Comparison of ENCODE assay signal across 36 cellular contexts in the genomic region with DNA sequence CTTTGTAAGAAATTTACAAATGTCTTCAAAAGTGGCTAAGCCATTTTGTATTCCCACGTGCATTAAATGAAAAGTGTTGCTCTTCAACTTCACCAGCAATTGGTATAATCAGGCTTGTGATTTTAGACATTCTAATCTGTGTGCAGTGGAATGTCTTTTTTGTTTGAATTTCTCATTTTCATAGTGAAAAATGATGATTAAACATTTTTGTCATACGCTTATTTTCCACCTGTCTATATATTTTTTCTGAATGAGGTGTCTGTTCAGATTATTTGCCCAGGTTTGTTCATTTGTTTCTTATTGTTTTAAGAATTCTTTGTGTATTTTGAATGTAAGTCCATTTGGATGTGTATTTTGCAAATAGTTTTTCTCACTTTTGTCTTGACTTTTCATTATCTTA.
"Had no signal": no experiment of that assay in that cellular context is flagged by ENCODE, and none has a peak within 500 bp of the region (broad histone marks: within the 10 kb centered on the region; RNA-seq: fewer than 3 reads in every experiment).

No MANE protein-coding gene starts in this region.

- H3K4me3 Mint-ChIP-seq: activated B cell treated with CpG ODN at 0.5 μM for 24 hours; activated CD4-positive, alpha-beta memory T cell treated with anti-CD3 and anti-CD28 coated beads for 36 hours; activated CD4-positive, alpha-beta T cell treated with anti-CD3 and anti-CD28 coated beads, Interleukin-2, amount 10 ng/mL, durations not matched to agents 24 days and 14 days; activated CD8-positive, alpha-beta T cell treated with anti-CD3 and anti-CD28 coated beads for 36 hours; activated naive CD4-positive, alpha-beta T cell treated with anti-CD3 and anti-CD28 coated beads for 36 hours; activated naive CD8-positive, alpha-beta T cell treated with anti-CD3 and anti-CD28 coated beads for 36 hours; activated T-cell treated with anti-CD3 and anti-CD28 coated beads, Interleukin-2, amount 50 U/mL, for 4 hours; activated T-cell treated with anti-CD3 and anti-CD28 coated beads, Interleukin-2, amount 50 U/mL, for 72 hours; activated T-helper 1 cell treated with anti-CD3 and anti-CD28 coated beads, Interleukin-12 subunit alpha, Interleukin-12 subunit beta, Interleukin-2, Interleukin-4 antibody, amounts not matched to agents 30 ng/mL and 10 ng/mL and 1 ng/mL, durations not matched to agents 14 hours and 24 hours and 36 hours; activated T-helper 17 cell treated with anti-CD3 and anti-CD28 coated beads, Interleukin-2, amount 50 U/mL, for 72 hours; T-helper 1 cell treated with Interleukin-12 subunit alpha and Interleukin-12 subunit beta and Interleukin-4 antibody, amounts not matched to agents 30 μg/mL and 1 μg/mL, for 36 hours; T-helper 2 cell treated with Interferon-gamma antibody and Interleukin-4, amounts not matched to agents 5 μg/mL and 100 μg/mL, for 36 hours had no signal

- H3K4me3 ChIP-seq: adrenal gland, body of pancreas, breast epithelium had no signal

- H3K36me3 Mint-ChIP-seq: activated CD4-positive, alpha-beta memory T cell treated with anti-CD3 and anti-CD28 coated beads for 36 hours; activated naive CD4-positive, alpha-beta T cell treated with anti-CD3 and anti-CD28 coated beads, Interleukin-2, amount 50 U/mL, for 72 hours; activated naive CD8-positive, alpha-beta T cell treated with anti-CD3 and anti-CD28 coated beads for 36 hours had no signal

- H3K27ac ChIP-seq: adrenal gland, body of pancreas, brain microvascular endothelial cell, breast epithelium, VCaP had no signal

- H3K36me3 ChIP-seq: adrenal gland, brain microvascular endothelial cell, breast epithelium had no signal

- H3K27me3 ChIP-seq: adrenal gland, body of pancreas, brain microvascular endothelial cell, breast epithelium had no signal

- H3K4me1 ChIP-seq: adrenal gland, body of pancreas, breast epithelium had no signal

- ATAC-seq: activated CD8-positive, alpha-beta T cell treated with anti-CD3 and anti-CD28 coated beads for 36 hours; activated naive CD4-positive, alpha-beta T cell treated with anti-CD3 and anti-CD28 coated beads, Interleukin-2, amount 50 U/mL, for 72 hours; activated T-cell treated with anti-CD3 and anti-CD28 coated beads, Interleukin-2, amount 50 U/mL, for 4 hours; activated T-cell treated with anti-CD3 and anti-CD28 coated beads, Interleukin-2, amount 50 U/mL, for 72 hours; activated T-helper 17 cell treated with anti-CD3 and anti-CD28 coated beads, Interleukin-2, amount 50 U/mL, for 72 hours; body of pancreas had no signal

- H3K9me3 ChIP-seq: adrenal gland, body of pancreas, breast epithelium had no signal

- H3K27me3 Mint-ChIP-seq: activated B cell treated with CpG ODN at 0.5 μM for 24 hours; activated CD4-positive, alpha-beta memory T cell treated with anti-CD3 and anti-CD28 coated beads for 36 hours; activated CD4-positive, alpha-beta T cell treated with anti-CD3 and anti-CD28 coated beads, Interleukin-2, amount 10 ng/mL, durations not matched to agents 24 days and 14 days; activated CD8-positive, alpha-beta T cell treated with anti-CD3 and anti-CD28 coated beads for 36 hours; activated naive CD8-positive, alpha-beta T cell treated with anti-CD3 and anti-CD28 coated beads for 36 hours; activated T-helper 17 cell treated with anti-CD3 and anti-CD28 coated beads, Interleukin-2, amount 50 U/mL, for 72 hours had no signal

- H3K9me3 Mint-ChIP-seq: activated CD4-positive, alpha-beta memory T cell treated with anti-CD3 and anti-CD28 coated beads for 36 hours; activated CD4-positive, alpha-beta T cell treated with anti-CD3 and anti-CD28 coated beads, Interleukin-2, amount 10 ng/mL, durations not matched to agents 24 days and 14 days; activated naive CD8-positive, alpha-beta T cell treated with anti-CD3 and anti-CD28 coated beads for 36 hours; activated T-helper 1 cell treated with anti-CD3 and anti-CD28 coated beads, Interleukin-12 subunit alpha, Interleukin-12 subunit beta, Interleukin-2, Interleukin-4 antibody, amounts not matched to agents 30 ng/mL and 10 ng/mL and 1 ng/mL, durations not matched to agents 14 hours and 24 hours and 36 hours; T-helper 1 cell treated with Interleukin-12 subunit alpha and Interleukin-12 subunit beta and Interleukin-4 antibody, amounts not matched to agents 30 μg/mL and 1 μg/mL, for 36 hours had no signal

- DNase-seq: activated B cell treated with CpG ODN at 0.5 μM for 24 hours; activated CD4-positive, alpha-beta memory T cell treated with anti-CD3 and anti-CD28 coated beads for 36 hours; activated CD4-positive, alpha-beta T cell treated with anti-CD3 and anti-CD28 coated beads for 4 hours; activated CD4-positive, alpha-beta T cell treated with anti-CD3 and anti-CD28 coated beads, Interleukin-2, amount 10 ng/mL, durations not matched to agents 24 days and 14 days; activated CD4-positive, alpha-beta T cell treated with anti-CD3 and anti-CD28 coated beads, Interleukin-2, amount 50 U/mL, for 1 hour; activated CD4-positive, alpha-beta T cell treated with anti-CD3 and anti-CD28 coated beads, Interleukin-2, amount 50 U/mL, for 4 hours; activated CD4-positive, CD25-positive, alpha-beta regulatory T cell treated with anti-CD3 and anti-CD28 coated beads, Interleukin-2, amount 50 U/mL, for 72 hours; activated CD8-positive, alpha-beta memory T cell treated with anti-CD3 and anti-CD28 coated beads, Interleukin-2, amount 50 U/mL, for 4 hours; activated CD8-positive, alpha-beta T cell treated with anti-CD3 and anti-CD28 coated beads for 36 hours; activated effector memory CD4-positive, alpha-beta T cell treated with anti-CD3 and anti-CD28 coated beads, Interleukin-2, amount 50 U/mL, for 16 hours; activated gamma-delta T cell treated with Interleukin-2 at 50 U/mL for 16 hours; activated naive CD4-positive, alpha-beta T cell; activated naive CD4-positive, alpha-beta T cell treated with anti-CD3 and anti-CD28 coated beads for 36 hours; activated naive CD4-positive, alpha-beta T cell treated with anti-CD3 and anti-CD28 coated beads, Interleukin-2, amount 50 U/mL, for 16 hours; activated naive CD8-positive, alpha-beta T cell treated with anti-CD3 and anti-CD28 coated beads for 36 hours; activated T-cell treated with anti-CD3 and anti-CD28 coated beads for 4 hours; activated T-cell treated with anti-CD3 and anti-CD28 coated beads, Interleukin-2, amount 50 U/mL, for 1 hour; activated T-cell treated with anti-CD3 and anti-CD28 coated beads, Interleukin-2, amount 50 U/mL, for 4 hours; activated T-cell treated with anti-CD3 and anti-CD28 coated beads, Interleukin-2, amount 50 U/mL, for 72 hours; adrenal gland; amniotic stem cell; aorta; body of pancreas; brain microvascular endothelial cell; central memory CD4-positive, alpha-beta T cell; T-helper 2 cell; T-helper 9 cell had no signal

- H3K4me1 Mint-ChIP-seq: activated B cell treated with CpG ODN at 0.5 μM for 24 hours; activated CD4-positive, alpha-beta T cell treated with anti-CD3 and anti-CD28 coated beads, Interleukin-2, amount 10 ng/mL, durations not matched to agents 24 days and 14 days; activated naive CD8-positive, alpha-beta T cell treated with anti-CD3 and anti-CD28 coated beads for 36 hours; activated T-helper 17 cell treated with anti-CD3 and anti-CD28 coated beads, Interleukin-2, amount 50 U/mL, for 72 hours had no signal

- FAIRE-seq: astrocyte, TTC549 had no signal

- H3K27ac Mint-ChIP-seq: activated B cell treated with CpG ODN at 0.5 μM for 24 hours; activated CD4-positive, alpha-beta memory T cell treated with anti-CD3 and anti-CD28 coated beads for 36 hours; activated CD4-positive, alpha-beta T cell treated with anti-CD3 and anti-CD28 coated beads, Interleukin-2, amount 10 ng/mL, durations not matched to agents 24 days and 14 days; activated CD8-positive, alpha-beta T cell treated with anti-CD3 and anti-CD28 coated beads for 36 hours; activated naive CD4-positive, alpha-beta T cell treated with anti-CD3 and anti-CD28 coated beads for 36 hours; activated naive CD4-positive, alpha-beta T cell treated with anti-CD3 and anti-CD28 coated beads, Interleukin-2, amount 50 U/mL, for 72 hours; activated naive CD8-positive, alpha-beta T cell treated with anti-CD3 and anti-CD28 coated beads for 36 hours; activated T-cell treated with anti-CD3 and anti-CD28 coated beads, Interleukin-2, amount 50 U/mL, for 72 hours; activated T-helper 1 cell treated with anti-CD3 and anti-CD28 coated beads, Interleukin-12 subunit alpha, Interleukin-12 subunit beta, Interleukin-2, Interleukin-4 antibody, amounts not matched to agents 30 ng/mL and 10 ng/mL and 1 ng/mL, durations not matched to agents 14 hours and 24 hours and 36 hours; activated T-helper 17 cell treated with anti-CD3 and anti-CD28 coated beads, Interleukin-2, amount 50 U/mL, for 72 hours; T-helper 1 cell treated with Interleukin-12 subunit alpha and Interleukin-12 subunit beta and Interleukin-4 antibody, amounts not matched to agents 30 μg/mL and 1 μg/mL, for 36 hours; T-helper 2 cell treated with Interferon-gamma antibody and Interleukin-4, amounts not matched to agents 5 μg/mL and 100 μg/mL, for 36 hours had no signal
